ENCODE assay signal across 28 cellular contexts in genomic region chr17:4120332-4120731, GRCh38.
"Had no signal": no experiment of that assay in that cellular context is flagged by ENCODE, and none has a peak within 500 bp of the region (broad histone marks: within the 10 kb centered on the region; RNA-seq: fewer than 3 reads in every experiment).

No MANE protein-coding gene starts in this region.

- H3K4me1 Mint-ChIP-seq: nephron had no signal

- H3K4me1 ChIP-seq: pancreas, prostate gland, sigmoid colon, thyroid gland, tibial nerve, vagina had no signal

- H3K4me3 Mint-ChIP-seq: natural killer cell; nephron; neural crest cell; stimulated activated effector memory CD8-positive, alpha-beta T cell treated with anti-CD3 and anti-CD28 coated beads, Interleukin-12 subunit alpha, Interleukin-12 subunit beta, amount 100 ng/mL, for 72 hours; stimulated activated naive B cell treated with anti-CD40 and anti-IgM and Interleukin-4, amounts not matched to agents 10 μg/mL and 1 μg/mL and 100 μg/mL, for 72 hours; stimulated activated naive CD8-positive, alpha-beta T cell treated with anti-CD3 and anti-CD28 coated beads, Interleukin-15, Interleukin-2, amounts not matched to agents 100 ng/mL and 50 ng/mL, for 24 hours had no signal

- H3K27ac Mint-ChIP-seq: natural killer cell; nephron; stimulated activated naive B cell treated with anti-CD40 and anti-IgM and Interleukin-4, amounts not matched to agents 10 μg/mL and 1 μg/mL and 100 μg/mL, for 72 hours; stimulated activated naive CD8-positive, alpha-beta T cell treated with anti-CD3 and anti-CD28 coated beads, Interleukin-15, Interleukin-2, amounts not matched to agents 100 ng/mL and 50 ng/mL, for 24 hours had no signal

- H3K27ac ChIP-seq: neutrophil, pancreas, prostate gland, right lobe of liver, stomach, thoracic aorta, thyroid gland, tibial nerve, upper lobe of left lung, vagina had no signal

- H3K36me3 Mint-ChIP-seq: natural killer cell had no signal

- H3K9me3 ChIP-seq: neutrophil, pancreas, prostate gland, right lobe of liver, sigmoid colon, stomach, thoracic aorta, thyroid gland, tibial nerve, upper lobe of left lung, vagina had no signal

- H3K9me3 Mint-ChIP-seq: natural killer cell; nephron; neural crest cell; stimulated activated effector memory CD8-positive, alpha-beta T cell treated with anti-CD3 and anti-CD28 coated beads, Interleukin-12 subunit alpha, Interleukin-12 subunit beta, amount 100 ng/mL, for 72 hours; stimulated activated naive B cell treated with anti-CD40 and anti-IgM and Interleukin-4, amounts not matched to agents 10 μg/mL and 1 μg/mL and 100 μg/mL, for 72 hours; stimulated activated naive CD8-positive, alpha-beta T cell treated with anti-CD3 and anti-CD28 coated beads, Interleukin-15, Interleukin-2, amounts not matched to agents 100 ng/mL and 50 ng/mL, for 24 hours had no signal

- FAIRE-seq: pancreas, small intestine, urothelium cell line had no signal

- H3K4me3 ChIP-seq: pancreas, prostate gland, right lobe of liver, sigmoid colon, stomach, thoracic aorta, thyroid gland, tibial nerve, upper lobe of left lung, vagina had no signal

- DNase-seq: natural killer cell; nucleus accumbens; pancreas; retina; right cardiac atrium; right lobe of liver; sigmoid colon; small intestine; stimulated activated CD4-positive, alpha-beta T cell treated with anti-CD3 and anti-CD28 coated beads, Interleukin-15, amount 100 ng/mL, for 24 hours; stimulated activated CD4-positive, alpha-beta T cell treated with anti-CD3 and anti-CD28 coated beads, Interleukin-2, amount 100 ng/mL, for 24 hours; stimulated activated CD4-positive, alpha-beta T cell treated with anti-CD3 and anti-CD28 coated beads, Interleukin-2, amount 100 ng/mL, for 48 hours; stimulated activated CD4-positive, alpha-beta T cell treated with anti-CD3 and anti-CD28 coated beads, Interleukin-4, amount 100 ng/mL, for 24 hours; stimulated activated naive B cell treated with anti-CD40 and anti-IgM and Interleukin-4, amounts not matched to agents 10 μg/mL and 1 μg/mL and 100 μg/mL, for 72 hours; stimulated activated naive CD4-positive, alpha-beta T cell treated with Interleukin-2 at 50 U/mL for 16 hours; stomach; thyroid gland; trophoblast cell; upper lobe of left lung had no signal

- H3K27me3 ChIP-seq: neutrophil, pancreas, right lobe of liver, sigmoid colon, stomach, thyroid gland, tibial nerve, upper lobe of left lung, vagina had no signal

- H3K27me3 Mint-ChIP-seq: stimulated activated naive B cell treated with anti-CD40 and anti-IgM and Interleukin-4, amounts not matched to agents 10 μg/mL and 1 μg/mL and 100 μg/mL, for 72 hours; stimulated activated naive CD8-positive, alpha-beta T cell treated with anti-CD3 and anti-CD28 coated beads, Interleukin-15, Interleukin-2, amounts not matched to agents 100 ng/mL and 50 ng/mL, for 24 hours had no signal

- ATAC-seq: natural killer cell; pancreas; right cardiac atrium; right lobe of liver; stimulated activated effector memory CD8-positive, alpha-beta T cell treated with anti-CD3 and anti-CD28 coated beads, Interleukin-12 subunit alpha, Interleukin-12 subunit beta, amount 100 ng/mL, for 72 hours; stimulated activated naive B cell treated with anti-CD40 and anti-IgM and Interleukin-4, amounts not matched to agents 10 μg/mL and 1 μg/mL and 100 μg/mL, for 72 hours had no signal
